18 cellular contexts compared by ENCODE assay signal in genomic region chr7:105874055-105874454, GRCh38. TPM values are rescaled to one million over a fixed set of nuclear protein-coding genes. Genes with fewer than 3 reads are reported as not detected.
DNase-seq lines count a peak whose midpoint lies in the region; ATAC-seq and TF ChIP-seq lines count a peak whose summit lies in the region.
"Had no signal": no experiment of that assay in that cellular context is flagged by ENCODE, and none has a peak within 500 bp of the region (broad histone marks: within the 10 kb centered on the region; RNA-seq: fewer than 3 reads in every experiment).

No MANE protein-coding gene starts in this region.

- H3K27me3 Mint-ChIP-seq in activated T-cell treated with anti-CD3 and anti-CD28 coated beads, Interleukin-2, amount 50 U/mL, for 4 hours (ENCODE audit: low read depth), result no peaks in the 10 kb centered on the region
- H3K27me3 Mint-ChIP-seq in CD4-positive, alpha-beta T cell, result no peaks in the 10 kb centered on the region
- no peaks in the 10 kb centered on the region for H3K27me3 Mint-ChIP-seq in T-helper 17 cell
- H3K27me3 Mint-ChIP-seq in naive thymus-derived CD4-positive, alpha-beta T cell, result peaks cover 0 to 26% (median 0%) of the 10 kb centered on the region in 5 donors

- POLR2A ChIA-PET in CD4-positive, alpha-beta T cell (lab: Charles Lee), result no interaction called here
- POLR2A ChIA-PET in naive thymus-derived CD4-positive, alpha-beta T cell (lab: Charles Lee), result interaction anchor here (0.8 kb wide), 1 partner anchor 887 kb away, joined by 3 read pairs; no protein-coding TSS in a partner anchor

- H3K27ac ChIP-seq in CD4-positive, alpha-beta T cell (ENCODE audit: low read depth, low read length), result no peak overlapping the region
- no peak overlapping the region for H3K27ac ChIP-seq in naive thymus-derived CD4-positive, alpha-beta T cell (ENCODE audit: low read depth, low read length)
- H3K27ac ChIP-seq: BLaER1 treated with 17β-estradiol and CSF1 and Interleukin-3, amounts not matched to agents 10 nM and 100 nM had no signal

- H3K27ac Mint-ChIP-seq in CD4-positive, alpha-beta T cell, result no peak overlapping the region
- no peak overlapping the region for H3K27ac Mint-ChIP-seq in T-helper 17 cell
- H3K27ac Mint-ChIP-seq in stimulated activated effector memory CD8-positive, alpha-beta T cell treated with anti-CD3 and anti-CD28 coated beads, Interleukin-12 subunit alpha, Interleukin-12 subunit beta, amount 100 ng/mL, for 72 hours, result no peak overlapping the region
- peak overlapping the region in 2 of 9 donors; percentile 8 to 91 for H3K27ac Mint-ChIP-seq in naive thymus-derived CD4-positive, alpha-beta T cell

- H3K27me3 ChIP-seq in CD4-positive, alpha-beta T cell (ENCODE audit: control insufficient read depth, insufficient read depth, low read length), result no peaks in the 10 kb centered on the region
- no peaks in the 10 kb centered on the region for H3K27me3 ChIP-seq in naive thymus-derived CD4-positive, alpha-beta T cell (ENCODE audit: control insufficient read depth in 2 of 2, insufficient read depth in 2 of 2, low read length in 2 of 2)

- intact Hi-C loops in CD4-positive, alpha-beta T cell (cut with DNase I, micrococcal nuclease), result loop anchor here in 1 of 2 experiments (2.0 to 10.0 kb wide), 3 partner anchors 23 to 411 kb away; partner anchors contain the start of genes NAMPT and PUS7
- intact Hi-C loops in sciatic nerve (cut with DNase I), result no loop called here
- intact Hi-C loops in naive thymus-derived CD4-positive, alpha-beta T cell (cut with micrococcal nuclease), result no loop called here

- peaks cover under 1% of the 10 kb centered on the region for H3K36me3 Mint-ChIP-seq in activated T-cell treated with anti-CD3 and anti-CD28 coated beads, Interleukin-2, amount 50 U/mL, for 4 hours (ENCODE audit: insufficient read depth)
- peaks cover 21% of the 10 kb centered on the region for H3K36me3 Mint-ChIP-seq in CD4-positive, alpha-beta T cell (ENCODE audit: low read depth)
- peaks cover 7% of the 10 kb centered on the region for H3K36me3 Mint-ChIP-seq in T-helper 17 cell (ENCODE audit: low read depth)
- H3K36me3 Mint-ChIP-seq in stimulated activated effector memory CD8-positive, alpha-beta T cell treated with anti-CD3 and anti-CD28 coated beads, Interleukin-12 subunit alpha, Interleukin-12 subunit beta, amount 100 ng/mL, for 72 hours, result no peaks in the 10 kb centered on the region
- peaks cover 5 to 14% (median 8%) of the 10 kb centered on the region in 5 donors for H3K36me3 Mint-ChIP-seq in naive thymus-derived CD4-positive, alpha-beta T cell

- no peaks in the 10 kb centered on the region for H3K9me3 Mint-ChIP-seq in activated T-cell treated with anti-CD3 and anti-CD28 coated beads, Interleukin-2, amount 50 U/mL, for 4 hours
- no peaks in the 10 kb centered on the region for H3K9me3 Mint-ChIP-seq in CD4-positive, alpha-beta T cell
- no peaks in the 10 kb centered on the region for H3K9me3 Mint-ChIP-seq in stimulated activated effector memory CD8-positive, alpha-beta T cell treated with anti-CD3 and anti-CD28 coated beads, Interleukin-12 subunit alpha, Interleukin-12 subunit beta, amount 100 ng/mL, for 72 hours
- H3K9me3 Mint-ChIP-seq in naive thymus-derived CD4-positive, alpha-beta T cell, result peaks cover 0 to 2% (median 0%) of the 10 kb centered on the region in 11 donors

- no peak for DNase-seq in activated T-cell treated with anti-CD3 and anti-CD28 coated beads, Interleukin-2, amount 50 U/mL, for 4 hours
- DNase-seq in activated T-cell treated with anti-CD3 and anti-CD28 coated beads for 4 hours (no peak), T-helper 17 cell (no peak), sciatic nerve (ENCODE audit: low spot score) (no peak)
- DNase-seq in CD4-positive, alpha-beta T cell, result no peak
- DNase-seq in stimulated activated effector memory CD8-positive, alpha-beta T cell treated with anti-CD3 and anti-CD28 coated beads, Interleukin-12 subunit alpha, Interleukin-12 subunit beta, amount 100 ng/mL, for 72 hours (ENCODE audit: low spot score in 2 of 2), result no peak
- no peak for DNase-seq in naive thymus-derived CD4-positive, alpha-beta T cell
- DNase-seq: COR-L47, DMS 273 treated with DMSO at 0.1 percent for 48 hours, DND-41, KG1, NCI-H1105 treated with DMSO at 0.1 percent for 48 hours, NCI-H1694, NCI-H2081 treated with DMSO at 0.1 percent for 48 hours, NCI-H510A, NCI-H748 treated with DMSO at 0.1 percent for 48 hours, Right ventricle myocardium superior had no signal

- peaks cover 0 to 3% (median 0%) of the 10 kb centered on the region in 3 experiments for H3K36me3 ChIP-seq in naive thymus-derived CD4-positive, alpha-beta T cell (ENCODE audit: control insufficient read depth in 2 of 3, insufficient read depth in 3 of 3, low read length in 3 of 3)

- no peak overlapping the region for H3K4me3 Mint-ChIP-seq in activated T-cell treated with anti-CD3 and anti-CD28 coated beads, Interleukin-2, amount 50 U/mL, for 4 hours
- H3K4me3 Mint-ChIP-seq in CD4-positive, alpha-beta T cell, result peak overlapping the region; percentile 99
- peak overlapping the region; percentile 65 for H3K4me3 Mint-ChIP-seq in T-helper 17 cell
- H3K4me3 Mint-ChIP-seq in stimulated activated effector memory CD8-positive, alpha-beta T cell treated with anti-CD3 and anti-CD28 coated beads, Interleukin-12 subunit alpha, Interleukin-12 subunit beta, amount 100 ng/mL, for 72 hours, result peak overlapping the region; percentile 21
- H3K4me3 Mint-ChIP-seq in naive thymus-derived CD4-positive, alpha-beta T cell, result peak overlapping the region in 3 of 10 donors; percentile 90 to 99 (median 99)

- peaks cover 10 to 28% of the 10 kb centered on the region in 2 donors for H3K4me1 ChIP-seq in naive thymus-derived CD4-positive, alpha-beta T cell (ENCODE audit: control insufficient read depth in 2 of 2, insufficient read depth in 2 of 2, low read length in 2 of 2)

- peaks cover 49% of the 10 kb centered on the region for H3K4me1 Mint-ChIP-seq in activated T-cell treated with anti-CD3 and anti-CD28 coated beads, Interleukin-2, amount 50 U/mL, for 4 hours (ENCODE audit: low read depth)
- peaks cover 60% of the 10 kb centered on the region for H3K4me1 Mint-ChIP-seq in CD4-positive, alpha-beta T cell (ENCODE audit: low read depth)
- H3K4me1 Mint-ChIP-seq in T-helper 17 cell, result peaks cover 38% of the 10 kb centered on the region
- peaks cover 45% of the 10 kb centered on the region for H3K4me1 Mint-ChIP-seq in stimulated activated effector memory CD8-positive, alpha-beta T cell treated with anti-CD3 and anti-CD28 coated beads, Interleukin-12 subunit alpha, Interleukin-12 subunit beta, amount 100 ng/mL, for 72 hours
- peaks cover 32 to 63% (median 41%) of the 10 kb centered on the region in 7 donors for H3K4me1 Mint-ChIP-seq in naive thymus-derived CD4-positive, alpha-beta T cell

- H3K4me3 ChIP-seq in naive thymus-derived CD4-positive, alpha-beta T cell (ENCODE audit: low read length), result no peak overlapping the region
- H3K4me3 ChIP-seq: BLaER1 treated with 17β-estradiol and CSF1 and Interleukin-3, amounts not matched to agents 10 nM and 100 nM had no signal

- ATAC-seq in activated T-cell treated with anti-CD3 and anti-CD28 coated beads, Interleukin-2, amount 50 U/mL, for 4 hours, result peak; percentile 25 to 35
- no peak for ATAC-seq in CD4-positive, alpha-beta T cell (ENCODE audit: poor library complexity)
- ATAC-seq in T-helper 17 cell (no peak), sciatic nerve (no peak)
- peak; percentile 63 for ATAC-seq in stimulated activated effector memory CD8-positive, alpha-beta T cell treated with anti-CD3 and anti-CD28 coated beads, Interleukin-12 subunit alpha, Interleukin-12 subunit beta, amount 100 ng/mL, for 72 hours
- no peak for ATAC-seq in naive thymus-derived CD4-positive, alpha-beta T cell

- CTCF ChIA-PET in CD4-positive, alpha-beta T cell (lab: Charles Lee), result interaction anchor here (1.3 kb wide), 1 partner anchor 114 kb away, joined by 3 read pairs; no protein-coding TSS in a partner anchor
- CTCF ChIA-PET in naive thymus-derived CD4-positive, alpha-beta T cell (lab: Charles Lee), result interaction anchor here (1.6 kb wide), 1 partner anchor 113 kb away, joined by 6 read pairs; no protein-coding TSS in a partner anchor

- H3K9me3 ChIP-seq in CD4-positive, alpha-beta T cell (ENCODE audit: control insufficient read depth, low read length), result no peaks in the 10 kb centered on the region
- no peaks in the 10 kb centered on the region for H3K9me3 ChIP-seq in T-helper 17 cell (ENCODE audit: control insufficient read depth, low read length, poor library complexity, severe bottlenecking)
- no peaks in the 10 kb centered on the region for H3K9me3 ChIP-seq in naive thymus-derived CD4-positive, alpha-beta T cell (ENCODE audit: control insufficient read depth in 2 of 3, low read length in 3 of 3)

- TF ChIP-seq CTCF in CD4-positive, alpha-beta T cell (IDR thresholded peaks at IDR 0.05), result no peak

RNA-seq across cellular contexts. Expression of gene ATXN7L1, which starts 2.3 kb away (rescaled TPM):
- total RNA-seq in activated T-cell treated with anti-CD3 and anti-CD28 coated beads, Interleukin-2, amount 50 U/mL, for 4 hours, result 1 to 10 TPM; 2.5 to 5.5 (median 5.4) TPM
- total RNA-seq in CD4-positive, alpha-beta T cell, result 10 to 100 TPM; 27.3 to 29.2 TPM
- total RNA-seq in T-helper 17 cell (10 to 100 TPM; 36.6 to 45.7 TPM), sciatic nerve (22.3 TPM)
- 10 to 100 TPM; 18.5 to 52.4 (median 46.7) TPM for total RNA-seq in naive thymus-derived CD4-positive, alpha-beta T cell
- polyA plus RNA-seq in naive thymus-derived CD4-positive, alpha-beta T cell, result 10 to 100 TPM; 19.8 to 21.1 TPM

Comparison
In these comparisons a context has a peak if more than half of its experiments do, and no peak if none do; other contexts are left out.
1. ATAC-seq: peak in activated T-cell treated with anti-CD3 and anti-CD28 coated beads, Interleukin-2, amount 50 U/mL, for 4 hours (2 of 2) and stimulated activated effector memory CD8-positive, alpha-beta T cell treated with anti-CD3 and anti-CD28 coated beads, Interleukin-12 subunit alpha, Interleukin-12 subunit beta, amount 100 ng/mL, for 72 hours (single experiment); none in CD4-positive, alpha-beta T cell (single experiment), T-helper 17 cell (single experiment), sciatic nerve (single experiment) and naive thymus-derived CD4-positive, alpha-beta T cell (single experiment).